12 cellular contexts compared by ENCODE assay signal in genomic region chr1:154696001-154696400, GRCh38.
DNase-seq lines count a peak whose midpoint lies in the region; ATAC-seq and TF ChIP-seq lines count a peak whose summit lies in the region.
"Had no signal": no experiment of that assay in that cellular context is flagged by ENCODE, and none has a peak within 500 bp of the region (broad histone marks: within the 10 kb centered on the region; RNA-seq: fewer than 3 reads in every experiment).

No MANE protein-coding gene starts in this region.

- H3K27me3 Mint-ChIP-seq in T-cell: peaks cover 0 to 16% of the 10 kb centered on the region in 2 donors

- H3K27ac Mint-ChIP-seq in T-cell: no peak overlapping the region

- no peak overlapping the region for H3K4me3 ChIP-seq in epithelial cell of esophagus (ENCODE audit: low read length)
- no peak overlapping the region for H3K4me3 ChIP-seq in psoas muscle
- H3K4me3 ChIP-seq: tibial nerve had no signal

- H3K36me3 Mint-ChIP-seq in T-cell: no peaks in the 10 kb centered on the region

- H3K36me3 ChIP-seq in psoas muscle (ENCODE audit: insufficient read depth in 1 of 2, low read depth in 1 of 2): no peaks in the 10 kb centered on the region
- H3K36me3 ChIP-seq: tibial nerve had no signal

- no peaks in the 10 kb centered on the region for H3K4me1 Mint-ChIP-seq in T-cell

- H3K9me3 Mint-ChIP-seq in T-cell: no peaks in the 10 kb centered on the region

- H3K4me1 ChIP-seq in psoas muscle: peaks cover 31% of the 10 kb centered on the region
- H3K4me1 ChIP-seq: tibial nerve had no signal

- WGBS in psoas muscle, 3 donors: 24 to 50% (median 33%) methylated on average over 2 of the region's 2 CpGs

- intact Hi-C loops in psoas muscle (cut with DNase I): no loop called here

- H3K4me3 Mint-ChIP-seq in T-cell: no peak overlapping the region

- H3K9me3 ChIP-seq in psoas muscle: no peaks in the 10 kb centered on the region
- H3K9me3 ChIP-seq: tibial nerve had no signal

- ATAC-seq in psoas muscle (no peak), GM18907 (IDR thresholded peaks at IDR 0.05; ENCODE audit: unreplicated experiment) (no peak), T-cell (replicated peaks in 1 of 4) (no peak), GM21381 (IDR thresholded peaks at IDR 0.05; ENCODE audit: unreplicated experiment) (no peak)

- CTCF ChIA-PET in T-cell (lab: Charles Lee): no interaction called here

- H3K27me3 ChIP-seq in psoas muscle (ENCODE audit: insufficient read depth in 3 of 3, low read length in 2 of 3): no peaks in the 10 kb centered on the region

- DNase-seq in NCI-H526 (lab: John Stamatoyannopoulos, UW): peak; percentile 18 to 45
- DNase-seq in NCI-H526 treated with DMSO at 0.1 percent for 48 hours (lab: John Stamatoyannopoulos, UW): no peak
- DNase-seq in NCI-H69 (lab: John Stamatoyannopoulos, UW): peak; percentile 15
- no peak for DNase-seq in epithelial cell of esophagus (ENCODE audit: low read depth)
- DNase-seq in psoas muscle: no peak
- no peak for DNase-seq in T-cell
- DNase-seq: AML-193, NCI-H1417 treated with DMSO at 0.1 percent for 48 hours, T-helper 1 cell had no signal

- POLR2A ChIA-PET in T-cell (lab: Charles Lee): no interaction called here

- peak overlapping the region; percentile 77 for H3K27ac ChIP-seq in psoas muscle
- H3K27ac ChIP-seq: tibial nerve had no signal

- TF ChIP-seq CTCF in epithelial cell of esophagus (IDR thresholded peaks at IDR 0.05; ENCODE audit: insufficient read depth, low read depth, low read length, missing control alignments): peak; percentile 15
- no peak for TF ChIP-seq CTCF in psoas muscle (IDR thresholded peaks at IDR 0.05)

Comparison
In these comparisons a context has a peak if more than half of its experiments do, and no peak if none do; other contexts are left out.
1. DNase-seq: peak in NCI-H526 (2 of 2) and NCI-H69 (single experiment); none in NCI-H526 treated with DMSO at 0.1 percent for 48 hours (single experiment), epithelial cell of esophagus (single experiment), psoas muscle (0 of 2) and T-cell (0 of 34).